8 cellular contexts compared by ENCODE assay signal in genomic region chr10:69644658-69645295, GRCh38. TPM values are rescaled to one million over a fixed set of nuclear protein-coding genes. Genes with fewer than 3 reads are reported as not detected.
A peak's percentile ranks its signal among the peaks of the same experiment; 100 is the strongest.
DNase-seq lines count a peak whose midpoint lies in the region; ATAC-seq and TF ChIP-seq lines count a peak whose summit lies in the region.

No MANE protein-coding gene starts in this region.

- H3K27ac ChIP-seq in 22Rv1 = no peak overlapping the region

- DNase-seq in GM03348 (ENCODE audit: low spot score) = peak; percentile 90
- peak; percentile 11 for DNase-seq in NCI-H146 treated with DMSO at 0.1 percent for 48 hours (lab: John Stamatoyannopoulos, UW; ENCODE audit: unreplicated experiment)
- peak; percentile 68 for DNase-seq in activated CD8-positive, alpha-beta T cell treated with anti-CD3 and anti-CD28 coated beads for 36 hours
- DNase-seq in fibroblast of the aortic adventitia (ENCODE audit: low read depth) = peak; percentile 60
- peak in 44 of 56 donors; percentile 11 to 84 (median 54) for DNase-seq in nucleus accumbens (lab: John Stamatoyannopoulos, UW)

- no peak overlapping the region for H3K4me3 Mint-ChIP-seq in activated CD8-positive, alpha-beta T cell treated with anti-CD3 and anti-CD28 coated beads for 36 hours

- POLR2A ChIA-PET in activated CD8-positive, alpha-beta T cell treated with anti-CD3 and anti-CD28 coated beads for 36 hours (lab: Charles Lee) = interaction anchor here (0.6 kb wide), 1 partner anchor 154 kb away, joined by 3 read pairs; no protein-coding TSS in a partner anchor

- no peak overlapping the region for H3K27ac Mint-ChIP-seq in activated CD8-positive, alpha-beta T cell treated with anti-CD3 and anti-CD28 coated beads for 36 hours

- CTCF ChIA-PET in activated CD8-positive, alpha-beta T cell treated with anti-CD3 and anti-CD28 coated beads for 36 hours (lab: Charles Lee) = interaction anchor here (0.6 to 14.6 kb wide), 19 partner anchors 8 to 270 kb away, joined by 3 to 397 read pairs (median 3); no protein-coding TSS in a partner anchor

- no peaks in the 10 kb centered on the region for H3K9me3 Mint-ChIP-seq in activated CD8-positive, alpha-beta T cell treated with anti-CD3 and anti-CD28 coated beads for 36 hours

- TF ChIP-seq CTCF in 22Rv1 (IDR thresholded peaks at IDR 0.05) = peak; percentile 91
- TF ChIP-seq CTCF in activated CD8-positive, alpha-beta T cell treated with anti-CD3 and anti-CD28 coated beads for 36 hours (IDR thresholded peaks at IDR 0.05) = peak; percentile 82
- peak; percentile 86 for TF ChIP-seq CTCF in fibroblast of the aortic adventitia (IDR thresholded peaks at IDR 0.05; ENCODE audit: insufficient read depth, low read length)

- no peaks in the 10 kb centered on the region for H3K4me1 Mint-ChIP-seq in activated CD8-positive, alpha-beta T cell treated with anti-CD3 and anti-CD28 coated beads for 36 hours (ENCODE audit: low read depth)

- H3K27me3 Mint-ChIP-seq in activated CD8-positive, alpha-beta T cell treated with anti-CD3 and anti-CD28 coated beads for 36 hours = no peaks in the 10 kb centered on the region

- H3K4me3 ChIP-seq in fibroblast of the aortic adventitia (ENCODE audit: low read depth, low read length) = no peak overlapping the region

- no peaks in the 10 kb centered on the region for H3K36me3 Mint-ChIP-seq in activated CD8-positive, alpha-beta T cell treated with anti-CD3 and anti-CD28 coated beads for 36 hours (ENCODE audit: low read depth)

- intact Hi-C loops in activated CD8-positive, alpha-beta T cell treated with anti-CD3 and anti-CD28 coated beads for 36 hours (cut with micrococcal nuclease) = loop anchor here (2.0 kb wide), 1 partner anchor 72 kb away; no protein-coding TSS in a partner anchor

- ATAC-seq in activated CD8-positive, alpha-beta T cell treated with anti-CD3 and anti-CD28 coated beads for 36 hours = no peak
- ATAC-seq in GM21447 (IDR thresholded peaks at IDR 0.05; ENCODE audit: unreplicated experiment) (no peak), GM21381 (IDR thresholded peaks at IDR 0.05; ENCODE audit: unreplicated experiment) (no peak)

RNA-seq across cellular contexts. Expression of gene FAM241B, which starts 14.7 kb away (rescaled TPM):
- total RNA-seq in activated CD8-positive, alpha-beta T cell treated with anti-CD3 and anti-CD28 coated beads for 36 hours = 10 to 100 TPM; 10.8 to 12.5 TPM
- not detected in 2 replicates for total RNA-seq in fibroblast of the aortic adventitia (ENCODE audit: low replicate concordance)

Comparison
In these comparisons a context has a peak if more than half of its experiments do, and no peak if none do; other contexts are left out.
1. DNase-seq: peak in every context shown above with its lines; median percentile 90 in GM03348; 68 in activated CD8-positive, alpha-beta T cell treated with anti-CD3 and anti-CD28 coated beads for 36 hours; 60 in fibroblast of the aortic adventitia; 54 in nucleus accumbens; 11 in NCI-H146 treated with DMSO at 0.1 percent for 48 hours.
2. RNA of gene FAM241B, which starts 14.7 kb away (total RNA-seq): 10.8 to 12.5 TPM in activated CD8-positive, alpha-beta T cell treated with anti-CD3 and anti-CD28 coated beads for 36 hours; not detected in fibroblast of the aortic adventitia; every median in the first group is over 10 times any median in the second.
3. Peak in every context shown above with its lines, with median percentiles within 50 percentile points of each other: CTCF ChIP-seq.